In the genomic region with DNA sequence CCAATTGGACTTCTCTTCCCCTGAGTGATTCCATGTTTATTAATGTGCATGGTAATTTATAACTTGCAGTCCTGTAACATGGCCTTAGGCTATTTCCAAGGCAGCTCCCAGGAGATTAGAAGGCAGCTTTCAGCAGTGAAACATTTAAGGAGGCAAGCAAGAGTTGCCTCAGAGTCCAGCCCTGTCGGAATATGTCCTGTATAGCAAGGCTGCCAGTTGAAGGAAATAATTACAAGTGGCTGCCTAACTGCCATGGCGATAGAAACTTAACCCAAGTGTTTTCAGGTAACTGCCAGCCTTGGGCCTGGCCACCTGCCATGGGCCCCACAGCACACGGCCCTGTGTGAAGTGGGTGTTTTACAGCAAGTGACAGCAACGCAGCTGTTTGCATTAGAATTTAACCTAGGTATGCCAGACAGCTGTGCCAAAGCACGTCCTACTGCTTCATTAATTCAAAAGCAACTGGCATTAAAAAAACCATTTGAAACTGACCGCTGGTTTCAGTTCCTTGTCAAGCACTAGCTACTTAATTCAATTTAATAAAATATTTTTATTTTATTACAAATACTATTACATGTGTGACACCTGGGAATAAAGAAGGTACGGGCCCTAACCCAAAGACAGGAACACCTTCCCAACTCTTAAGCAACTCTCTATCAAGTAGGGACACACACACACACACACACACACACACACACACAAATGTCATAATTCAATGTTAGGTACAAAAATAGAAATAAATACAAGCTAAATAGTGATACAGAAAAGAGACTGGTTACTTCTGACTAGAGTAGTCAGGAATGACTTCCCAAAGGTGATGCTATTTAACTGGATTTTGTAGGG, we compare ENCODE assay signal across 2 cellular contexts.
TF ChIP-seq lines count a peak whose summit lies in the region.

No MANE protein-coding gene starts in this region.

TF ChIP-seq in SK-N-SH, 30 proteins besides CTCF, POLR2A, EP300 and RAD21 (continued from another document):
- TF ChIP-seq, protein P1, sequence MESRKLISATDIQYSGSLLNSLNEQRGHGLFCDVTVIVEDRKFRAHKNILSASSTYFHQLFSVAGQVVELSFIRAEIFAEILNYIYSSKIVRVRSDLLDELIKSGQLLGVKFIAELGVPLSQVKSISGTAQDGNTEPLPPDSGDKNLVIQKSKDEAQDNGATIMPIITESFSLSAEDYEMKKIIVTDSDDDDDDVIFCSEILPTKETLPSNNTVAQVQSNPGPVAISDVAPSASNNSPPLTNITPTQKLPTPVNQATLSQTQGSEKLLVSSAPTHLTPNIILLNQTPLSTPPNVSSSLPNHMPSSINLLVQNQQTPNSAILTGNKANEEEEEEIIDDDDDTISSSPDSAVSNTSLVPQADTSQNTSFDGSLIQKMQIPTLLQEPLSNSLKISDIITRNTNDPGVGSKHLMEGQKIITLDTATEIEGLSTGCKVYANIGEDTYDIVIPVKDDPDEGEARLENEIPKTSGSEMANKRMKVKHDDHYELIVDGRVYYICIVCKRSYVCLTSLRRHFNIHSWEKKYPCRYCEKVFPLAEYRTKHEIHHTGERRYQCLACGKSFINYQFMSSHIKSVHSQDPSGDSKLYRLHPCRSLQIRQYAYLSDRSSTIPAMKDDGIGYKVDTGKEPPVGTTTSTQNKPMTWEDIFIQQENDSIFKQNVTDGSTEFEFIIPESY (IDR thresholded peaks at IDR 0.05; ENCODE audit: borderline replicate concordance, low read depth), result no peak
- TF ChIP-seq TAF1 (IDR thresholded peaks at IDR 0.05; ENCODE audit: borderline replicate concordance, low read depth, low read length) (no peak), RFX5 (IDR thresholded peaks at IDR 0.05; ENCODE audit: low read length) (no peak), JUND (IDR thresholded peaks at IDR 0.05) (no peak), ELF1 (IDR thresholded peaks at IDR 0.05) (no peak), TEAD4 (IDR thresholded peaks at IDR 0.05; ENCODE audit: borderline replicate concordance, insufficient read depth) (no peak), SMC3 (IDR thresholded peaks at IDR 0.05; ENCODE audit: low read depth, low read length) (no peak), CHD2 (IDR thresholded peaks at IDR 0.05; ENCODE audit: low read length, partially characterized antibody) (no peak), TCF12 (IDR thresholded peaks at IDR 0.05) (no peak), FOXJ3 (CRISPR knock-in tag; IDR thresholded peaks at IDR 0.05) (no peak), MEF2A (IDR thresholded peaks at IDR 0.05; ENCODE audit: borderline replicate concordance, low read depth) (no peak), MXI1 (IDR thresholded peaks at IDR 0.05; ENCODE audit: low read depth, low read length) (no peak)
- TF ChIP-seq, protein P2, sequence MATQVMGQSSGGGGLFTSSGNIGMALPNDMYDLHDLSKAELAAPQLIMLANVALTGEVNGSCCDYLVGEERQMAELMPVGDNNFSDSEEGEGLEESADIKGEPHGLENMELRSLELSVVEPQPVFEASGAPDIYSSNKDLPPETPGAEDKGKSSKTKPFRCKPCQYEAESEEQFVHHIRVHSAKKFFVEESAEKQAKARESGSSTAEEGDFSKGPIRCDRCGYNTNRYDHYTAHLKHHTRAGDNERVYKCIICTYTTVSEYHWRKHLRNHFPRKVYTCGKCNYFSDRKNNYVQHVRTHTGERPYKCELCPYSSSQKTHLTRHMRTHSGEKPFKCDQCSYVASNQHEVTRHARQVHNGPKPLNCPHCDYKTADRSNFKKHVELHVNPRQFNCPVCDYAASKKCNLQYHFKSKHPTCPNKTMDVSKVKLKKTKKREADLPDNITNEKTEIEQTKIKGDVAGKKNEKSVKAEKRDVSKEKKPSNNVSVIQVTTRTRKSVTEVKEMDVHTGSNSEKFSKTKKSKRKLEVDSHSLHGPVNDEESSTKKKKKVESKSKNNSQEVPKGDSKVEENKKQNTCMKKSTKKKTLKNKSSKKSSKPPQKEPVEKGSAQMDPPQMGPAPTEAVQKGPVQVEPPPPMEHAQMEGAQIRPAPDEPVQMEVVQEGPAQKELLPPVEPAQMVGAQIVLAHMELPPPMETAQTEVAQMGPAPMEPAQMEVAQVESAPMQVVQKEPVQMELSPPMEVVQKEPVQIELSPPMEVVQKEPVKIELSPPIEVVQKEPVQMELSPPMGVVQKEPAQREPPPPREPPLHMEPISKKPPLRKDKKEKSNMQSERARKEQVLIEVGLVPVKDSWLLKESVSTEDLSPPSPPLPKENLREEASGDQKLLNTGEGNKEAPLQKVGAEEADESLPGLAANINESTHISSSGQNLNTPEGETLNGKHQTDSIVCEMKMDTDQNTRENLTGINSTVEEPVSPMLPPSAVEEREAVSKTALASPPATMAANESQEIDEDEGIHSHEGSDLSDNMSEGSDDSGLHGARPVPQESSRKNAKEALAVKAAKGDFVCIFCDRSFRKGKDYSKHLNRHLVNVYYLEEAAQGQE (IDR thresholded peaks at IDR 0.05; ENCODE audit: low read depth, low read length), result no peak
- TF ChIP-seq, protein P3, sequence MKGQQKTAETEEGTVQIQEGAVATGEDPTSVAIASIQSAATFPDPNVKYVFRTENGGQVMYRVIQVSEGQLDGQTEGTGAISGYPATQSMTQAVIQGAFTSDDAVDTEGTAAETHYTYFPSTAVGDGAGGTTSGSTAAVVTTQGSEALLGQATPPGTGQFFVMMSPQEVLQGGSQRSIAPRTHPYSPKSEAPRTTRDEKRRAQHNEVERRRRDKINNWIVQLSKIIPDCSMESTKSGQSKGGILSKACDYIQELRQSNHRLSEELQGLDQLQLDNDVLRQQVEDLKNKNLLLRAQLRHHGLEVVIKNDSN (IDR thresholded peaks at IDR 0.05; ENCODE audit: borderline replicate concordance, low read depth), result no peak
- TF ChIP-seq, protein P4, sequence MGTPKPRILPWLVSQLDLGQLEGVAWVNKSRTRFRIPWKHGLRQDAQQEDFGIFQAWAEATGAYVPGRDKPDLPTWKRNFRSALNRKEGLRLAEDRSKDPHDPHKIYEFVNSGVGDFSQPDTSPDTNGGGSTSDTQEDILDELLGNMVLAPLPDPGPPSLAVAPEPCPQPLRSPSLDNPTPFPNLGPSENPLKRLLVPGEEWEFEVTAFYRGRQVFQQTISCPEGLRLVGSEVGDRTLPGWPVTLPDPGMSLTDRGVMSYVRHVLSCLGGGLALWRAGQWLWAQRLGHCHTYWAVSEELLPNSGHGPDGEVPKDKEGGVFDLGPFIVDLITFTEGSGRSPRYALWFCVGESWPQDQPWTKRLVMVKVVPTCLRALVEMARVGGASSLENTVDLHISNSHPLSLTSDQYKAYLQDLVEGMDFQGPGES (IDR thresholded peaks at IDR 0.05; ENCODE audit: low read depth, low read length), result no peak
- TF ChIP-seq, protein P5, sequence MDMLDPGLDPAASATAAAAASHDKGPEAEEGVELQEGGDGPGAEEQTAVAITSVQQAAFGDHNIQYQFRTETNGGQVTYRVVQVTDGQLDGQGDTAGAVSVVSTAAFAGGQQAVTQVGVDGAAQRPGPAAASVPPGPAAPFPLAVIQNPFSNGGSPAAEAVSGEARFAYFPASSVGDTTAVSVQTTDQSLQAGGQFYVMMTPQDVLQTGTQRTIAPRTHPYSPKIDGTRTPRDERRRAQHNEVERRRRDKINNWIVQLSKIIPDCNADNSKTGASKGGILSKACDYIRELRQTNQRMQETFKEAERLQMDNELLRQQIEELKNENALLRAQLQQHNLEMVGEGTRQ (IDR thresholded peaks at IDR 0.05; ENCODE audit: borderline replicate concordance, low read depth, low read length), result no peak

TF ChIP-seq in SK-N-SH treated with all-trans-retinoic acid at 6 μM for 48 hours, 23 proteins besides CTCF, POLR2A, EP300 and RAD21 (continued from another document):
- TF ChIP-seq, protein P6, sequence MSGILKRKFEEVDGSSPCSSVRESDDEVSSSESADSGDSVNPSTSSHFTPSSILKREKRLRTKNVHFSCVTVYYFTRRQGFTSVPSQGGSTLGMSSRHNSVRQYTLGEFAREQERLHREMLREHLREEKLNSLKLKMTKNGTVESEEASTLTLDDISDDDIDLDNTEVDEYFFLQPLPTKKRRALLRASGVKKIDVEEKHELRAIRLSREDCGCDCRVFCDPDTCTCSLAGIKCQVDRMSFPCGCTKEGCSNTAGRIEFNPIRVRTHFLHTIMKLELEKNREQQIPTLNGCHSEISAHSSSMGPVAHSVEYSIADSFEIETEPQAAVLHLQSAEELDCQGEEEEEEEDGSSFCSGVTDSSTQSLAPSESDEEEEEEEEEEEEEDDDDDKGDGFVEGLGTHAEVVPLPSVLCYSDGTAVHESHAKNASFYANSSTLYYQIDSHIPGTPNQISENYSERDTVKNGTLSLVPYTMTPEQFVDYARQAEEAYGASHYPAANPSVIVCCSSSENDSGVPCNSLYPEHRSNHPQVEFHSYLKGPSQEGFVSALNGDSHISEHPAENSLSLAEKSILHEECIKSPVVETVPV (CRISPR knock-in tag; IDR thresholded peaks at IDR 0.05), result no peak
- TF ChIP-seq TOX (CRISPR knock-in tag; IDR thresholded peaks at IDR 0.05; ENCODE audit: borderline replicate concordance) (no peak), RARB (CRISPR knock-in tag; IDR thresholded peaks at IDR 0.05) (no peak)
TF ChIP-seq in SK-N-SH treated with all-trans-retinoic acid at 6 μM for 48 hours: peak in this region for 0.
